Comparison of ENCODE assay signal across 20 cellular contexts in the genomic region with DNA sequence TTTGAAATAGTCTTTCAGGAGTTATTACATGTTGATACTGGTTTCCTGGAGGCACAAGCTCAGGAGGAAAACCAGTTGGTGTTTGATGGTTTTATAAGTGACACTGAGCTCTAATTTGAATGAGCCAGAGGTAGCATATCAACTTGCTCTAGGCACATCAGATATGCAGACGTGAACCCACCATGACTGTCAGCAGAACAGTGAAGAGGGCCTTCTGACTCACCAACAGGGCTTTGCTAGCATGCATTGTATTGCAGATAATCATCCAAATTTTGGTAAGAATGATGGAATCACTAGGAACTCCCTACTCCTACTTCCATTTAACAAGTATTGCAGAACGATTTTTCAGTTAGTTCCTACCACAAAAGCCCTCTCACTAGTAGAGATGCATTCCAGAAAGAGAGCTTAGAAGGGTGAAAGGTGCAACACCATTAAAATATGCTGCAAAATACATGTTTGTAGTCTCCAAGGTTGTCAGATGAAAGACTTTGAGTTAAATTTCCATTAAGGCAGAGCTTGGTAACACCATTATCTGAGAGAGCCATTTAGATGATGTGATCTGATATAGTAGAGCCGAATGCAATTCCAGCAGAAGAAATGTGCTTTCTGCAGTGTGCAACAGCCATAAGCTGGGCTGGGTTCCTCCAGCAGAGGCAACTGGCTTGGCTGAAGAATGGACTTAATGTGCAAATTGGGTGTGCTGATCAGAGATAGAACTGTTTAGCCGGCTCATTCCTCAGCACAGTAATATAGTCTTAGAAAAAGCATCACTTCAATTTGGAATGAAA.
DNase-seq lines count a peak whose midpoint lies in the region; ATAC-seq, FAIRE-seq and TF ChIP-seq lines count a peak whose summit lies in the region.
"Had no signal": no experiment of that assay in that cellular context is flagged by ENCODE, and none has a peak within 500 bp of the region (broad histone marks: within the 10 kb centered on the region; RNA-seq: fewer than 3 reads in every experiment).

No MANE protein-coding gene starts in this region.

- no TSS peak for BruUV-seq in K562 (replicated peaks; lab: Mats Ljungman, UMichigan)

- H4K20me1 ChIP-seq in SK-N-SH (ENCODE audit: insufficient read depth) (no peaks in the 10 kb centered on the region), K562 (replicated peaks; ENCODE audit: control insufficient read depth, insufficient read depth, low read length) (no peaks in the 10 kb centered on the region)
- H4K20me1 ChIP-seq: BLaER1 treated with 17β-estradiol and CSF1 and Interleukin-3, amounts not matched to agents 10 nM and 100 nM had no signal

- peak overlapping the region in 1 of 2 experiments; percentile 67; a peak in 2 of 4 replicates for H3K27ac ChIP-seq in SK-N-SH (ENCODE audit: low read depth in 2 of 2, low read length in 1 of 2)
- no peak overlapping the region; the same call in 2 of the 3 replicates for H3K27ac ChIP-seq in K562 (ENCODE audit: extremely low read depth, low read depth, low read length)
- H3K27ac ChIP-seq: 22Rv1; A549; BLaER1 treated with 17β-estradiol and CSF1 and Interleukin-3, amounts not matched to agents 10 nM and 100 nM had no signal

- no peaks in the 10 kb centered on the region for H3K9me3 ChIP-seq in SK-N-SH
- peaks cover 1% of the 10 kb centered on the region; the same call in 1 of the 2 replicates for H3K9me3 ChIP-seq in K562 (replicated peaks; ENCODE audit: control insufficient read depth, insufficient read depth, low read depth, low read length)
- no peaks in the 10 kb centered on the region; the same call in 1 of the 2 replicates for H3K9me3 ChIP-seq in HAP-1
- 0 out of 2 replicates have a peak, but pooled peaks cover under 1% of the 10 kb centered on the region for H3K9me3 ChIP-seq in MG63
- H3K9me3 ChIP-seq: A549 had no signal

- ATAC-seq in SK-N-SH treated with all-trans-retinoic acid at 6 μM for 48 hours (no peak), K562 (peak; percentile 66), GM21367 (IDR thresholded peaks at IDR 0.05; ENCODE audit: unreplicated experiment) (no peak), HG02678 (IDR thresholded peaks at IDR 0.05; ENCODE audit: unreplicated experiment) (no peak)
- ATAC-seq: A549; CD8-positive, alpha-beta T cell; HCT116 had no signal

- intact Hi-C loops in K562 (cut with micrococcal nuclease), result no loop called here

- H3F3A ChIP-seq in SK-N-SH (replicated peaks; ENCODE audit: insufficient read depth), result no peaks in the 10 kb centered on the region

- H3K9me1 ChIP-seq in K562 (ENCODE audit: control insufficient read depth, insufficient read depth, low read length), result no peaks in the 10 kb centered on the region

- no peak for FAIRE-seq in K562 (lab: Jason Lieb, UNC)
- FAIRE-seq: A549, H1, HTR-8/SVneo had no signal

- H2AFZ ChIP-seq in SK-N-SH (ENCODE audit: low read depth), result no peak overlapping the region
- peak overlapping the region; percentile 73 for H2AFZ ChIP-seq in K562 (ENCODE audit: low read depth, low read length)

- H3K36me3 ChIP-seq in SK-N-SH (replicated peaks in 1 of 2; ENCODE audit: control insufficient read depth in 1 of 2, insufficient read depth in 2 of 2, low read length in 1 of 2) (no peaks in the 10 kb centered on the region), K562 (ENCODE audit: control insufficient read depth, insufficient read depth, low read length) (no peaks in the 10 kb centered on the region), HAP-1 (replicated peaks) (no peaks in the 10 kb centered on the region), MG63 (no peaks in the 10 kb centered on the region)
- H3K36me3 ChIP-seq: BLaER1 treated with 17β-estradiol and CSF1 and Interleukin-3, amounts not matched to agents 10 nM and 100 nM had no signal

- TF ChIP-seq RAD21 in SK-N-SH (IDR thresholded peaks at IDR 0.05; ENCODE audit: low read length), result no peak
- no peak for TF ChIP-seq RAD21 in K562 (CRISPR knock-in tag; conservative IDR thresholded peaks at IDR 0.05 in 1 of 2, IDR thresholded peaks at IDR 0.05 in 1 of 2)

- no peaks in the 10 kb centered on the region for H3K9me2 ChIP-seq in SK-N-SH

- no peaks in the 10 kb centered on the region for H3K79me2 ChIP-seq in SK-N-SH (ENCODE audit: insufficient read depth)
- H3K79me2 ChIP-seq in K562 (ENCODE audit: control insufficient read depth, insufficient read depth, low read length), result no peaks in the 10 kb centered on the region

- H3K4me1 ChIP-seq in SK-N-SH (ENCODE audit: control insufficient read depth in 1 of 2, insufficient read depth in 2 of 2, low read depth in 1 of 2, low read length in 1 of 2) (peaks cover 0 to 7% of the 10 kb centered on the region in 2 experiments; a peak in 2 of 4 replicates), K562 (replicated peaks in 1 of 2; ENCODE audit: control insufficient read depth in 2 of 2, insufficient read depth in 2 of 2, low read length in 2 of 2) (peaks cover 4 to 5% of the 10 kb centered on the region in 2 experiments; a peak in 1 of 5 replicates), HAP-1 (no peaks in the 10 kb centered on the region)
- H3K4me1 ChIP-seq: A549; BLaER1 treated with 17β-estradiol and CSF1 and Interleukin-3, amounts not matched to agents 10 nM and 100 nM had no signal

- 3% methylated on average over 4 of the region's 4 CpGs for WGBS in SK-N-SH (ENCODE audit: low lambda C conversion rate)
- 5% methylated on average over 4 of the region's 4 CpGs for WGBS in K562 (ENCODE audit: insufficient coverage, low coverage, missing lambda C conversion rate)

- CTCF ChIA-PET in SK-N-SH (lab: Yijun Ruan, JAX), result interaction anchor here (0.7 to 1.6 kb wide), 2 partner anchors 10 to 970 kb away, joined by 3 to 6 read pairs; no protein-coding TSS in a partner anchor
- CTCF ChIA-PET in K562 (lab: Yijun Ruan, JAX; ENCODE audit: low intra/inter-chr PET ratio), result no interaction called here

- no peak for TF ChIP-seq POLR2A in K562 (conservative IDR thresholded peaks at IDR 0.05)

- H3K4me2 ChIP-seq in SK-N-SH (no peak overlapping the region), K562 (ENCODE audit: insufficient read depth, low read length) (no peak overlapping the region)
- H3K4me2 ChIP-seq: A549; BLaER1 treated with 17β-estradiol and CSF1 and Interleukin-3, amounts not matched to agents 10 nM and 100 nM had no signal

- POLR2A ChIA-PET in SK-N-SH (lab: Yijun Ruan, JAX) (no interaction called here), K562 (lab: Yijun Ruan, JAX) (no interaction called here)

- TF ChIP-seq EP300 in SK-N-SH (IDR thresholded peaks at IDR 0.05; ENCODE audit: borderline replicate concordance in 1 of 2, low read depth in 1 of 2, low read length in 1 of 2) (peak in 1 of 2 experiments; percentile 27; a peak in 1 of 4 replicates), K562 (IDR thresholded peaks at IDR 0.05; ENCODE audit: low read length) (no peak)

- TF ChIP-seq CTCF in SK-N-SH (IDR thresholded peaks at IDR 0.05) (no peak), K562 (IDR thresholded peaks at IDR 0.05 in 2 of 3, conservative IDR thresholded peaks at IDR 0.05 in 1 of 3; ENCODE audit: insufficient read depth in 2 of 3, low read depth in 1 of 3, low read length in 3 of 3) (no peak)

- no peak overlapping the region for H3K4me3 ChIP-seq in SK-N-SH (ENCODE audit: low read depth in 2 of 2, low read length in 1 of 2)
- no peak overlapping the region for H3K4me3 ChIP-seq in K562
- no peak overlapping the region for H3K4me3 ChIP-seq in HAP-1
- no peak overlapping the region for H3K4me3 ChIP-seq in MG63
- H3K4me3 ChIP-seq: A549; BLaER1 treated with 17β-estradiol and CSF1 and Interleukin-3, amounts not matched to agents 10 nM and 100 nM had no signal

- in situ Hi-C loops in K562 (cut with MboI) (no loop called here), HAP-1 (cut with MboI; ENCODE audit: low sequenced_read_pairs) (no loop called here)

- DNase-seq in SK-N-SH, result peak; percentile 30
- peak; percentile 94 for DNase-seq in SK-N-DZ (ENCODE audit: low spot score)
- peak in 1 of 4 experiments; percentile 19 for DNase-seq in K562 (ENCODE audit: extremely low read depth in 1 of 4, low spot score in 3 of 4)
- DNase-seq in HAP-1 (ENCODE audit: low spot score in 2 of 2), result no peak
- DNase-seq in MG63, result no peak
- DNase-seq: Calu3; CD8-positive, alpha-beta T cell; DMS79 treated with DMSO at 0.1 percent for 48 hours; GF-D8; HFFc6; IMR-90 had no signal

- H3K9ac ChIP-seq in SK-N-SH, result no peak overlapping the region
- no peak overlapping the region for H3K9ac ChIP-seq in K562 (ENCODE audit: insufficient read depth in 1 of 2, low read depth in 2 of 2, low read length in 2 of 2)
- H3K9ac ChIP-seq: BLaER1 treated with 17β-estradiol and CSF1 and Interleukin-3, amounts not matched to agents 10 nM and 100 nM had no signal

- no peaks in the 10 kb centered on the region for H3K27me3 ChIP-seq in SK-N-SH (ENCODE audit: insufficient read depth)
- no peaks in the 10 kb centered on the region for H3K27me3 ChIP-seq in K562 (ENCODE audit: control insufficient read depth in 2 of 2, insufficient read depth in 2 of 2, low read length in 2 of 2)
- no peaks in the 10 kb centered on the region for H3K27me3 ChIP-seq in HAP-1 (ENCODE audit: low read depth)
- no peaks in the 10 kb centered on the region for H3K27me3 ChIP-seq in MG63
- H3K27me3 ChIP-seq: BLaER1 treated with 17β-estradiol and CSF1 and Interleukin-3, amounts not matched to agents 10 nM and 100 nM had no signal

TF ChIP-seq in SK-N-SH, 30 proteins besides CTCF, POLR2A, EP300 and RAD21 (continues in another document):
- TF ChIP-seq RCOR1 (IDR thresholded peaks at IDR 0.05; ENCODE audit: low read length) (peak; percentile 48), JUND (IDR thresholded peaks at IDR 0.05) (no peak)

TF ChIP-seq in SK-N-SH treated with all-trans-retinoic acid at 6 μM for 48 hours, 23 proteins besides CTCF, POLR2A, EP300 and RAD21 (continues in another document):
- TF ChIP-seq GLIS3 (CRISPR knock-in tag; IDR thresholded peaks at IDR 0.05), result no peak
- no peak for TF ChIP-seq RARB (CRISPR knock-in tag; IDR thresholded peaks at IDR 0.05)
- no peak for TF ChIP-seq SNAI2 (CRISPR knock-in tag; IDR thresholded peaks at IDR 0.05)
- TF ChIP-seq ESRRG (CRISPR knock-in tag; IDR thresholded peaks at IDR 0.05), result no peak
- TF ChIP-seq ZNF70 (CRISPR knock-in tag; IDR thresholded peaks at IDR 0.05), result no peak
- TF ChIP-seq ZNF8 (CRISPR knock-in tag; IDR thresholded peaks at IDR 0.05), result no peak

TF ChIP-seq in K562, 482 proteins besides CTCF, POLR2A, EP300 and RAD21:
- TF ChIP-seq FOSL1 (tag; conservative IDR thresholded peaks at IDR 0.05), result 0 out of 2 replicates have a peak, but pooled peaks have one; percentile 29
- TF ChIP-seq, protein P1, sequence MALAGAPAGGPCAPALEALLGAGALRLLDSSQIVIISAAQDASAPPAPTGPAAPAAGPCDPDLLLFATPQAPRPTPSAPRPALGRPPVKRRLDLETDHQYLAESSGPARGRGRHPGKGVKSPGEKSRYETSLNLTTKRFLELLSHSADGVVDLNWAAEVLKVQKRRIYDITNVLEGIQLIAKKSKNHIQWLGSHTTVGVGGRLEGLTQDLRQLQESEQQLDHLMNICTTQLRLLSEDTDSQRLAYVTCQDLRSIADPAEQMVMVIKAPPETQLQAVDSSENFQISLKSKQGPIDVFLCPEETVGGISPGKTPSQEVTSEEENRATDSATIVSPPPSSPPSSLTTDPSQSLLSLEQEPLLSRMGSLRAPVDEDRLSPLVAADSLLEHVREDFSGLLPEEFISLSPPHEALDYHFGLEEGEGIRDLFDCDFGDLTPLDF (CRISPR knock-in tag; IDR thresholded peaks at IDR 0.05), result no peak

Comparison
In these comparisons a context has a peak if more than half of its experiments do, and no peak if none do; other contexts are left out.
1. DNase-seq: peak in SK-N-SH (single experiment) and SK-N-DZ (single experiment); none in HAP-1 (0 of 2) and MG63 (single experiment).